Comparison of ENCODE assay signal across 15 cellular contexts in the genomic region with DNA sequence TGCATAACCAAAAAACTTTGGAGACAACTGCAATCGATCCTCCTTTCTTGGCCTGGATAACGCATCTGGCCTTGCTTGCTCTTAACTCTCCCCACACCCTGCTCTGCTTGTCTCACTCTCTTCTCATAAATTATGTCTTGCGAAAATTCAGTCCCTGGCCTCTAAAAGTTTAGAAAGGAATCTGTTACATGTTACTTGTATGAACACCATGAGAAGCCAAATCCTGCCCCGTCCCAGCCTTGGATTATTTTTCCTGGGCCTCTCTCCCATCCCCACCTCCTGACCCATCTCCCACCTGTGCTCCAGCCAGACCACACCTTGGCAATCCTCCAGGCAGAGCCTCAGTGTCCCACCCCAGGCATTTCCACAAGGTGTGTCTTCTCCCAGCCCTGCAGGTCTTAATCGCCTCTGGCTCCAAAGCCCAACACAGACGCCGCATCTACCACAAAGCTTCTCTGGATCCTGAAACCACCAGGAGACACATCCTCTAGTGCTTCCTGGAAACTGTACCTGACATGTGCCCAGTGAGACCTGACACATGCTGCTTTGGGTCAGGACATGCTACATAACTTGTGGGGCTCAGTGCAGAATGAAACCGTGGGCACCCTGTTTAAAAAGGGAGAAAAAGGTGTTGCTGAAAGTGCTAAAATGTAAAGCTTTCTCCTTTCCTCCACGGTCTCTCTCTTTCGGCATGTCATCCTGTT.
DNase-seq lines count a peak whose midpoint lies in the region; ATAC-seq and TF ChIP-seq lines count a peak whose summit lies in the region.
"Had no signal": no experiment of that assay in that cellular context is flagged by ENCODE, and none has a peak within 500 bp of the region (broad histone marks: within the 10 kb centered on the region; RNA-seq: fewer than 3 reads in every experiment).

No MANE protein-coding gene starts in this region.

- no peak for TF ChIP-seq POLR2A in uterus (IDR thresholded peaks at IDR 0.05)

- peaks cover 0 to 7% of the 10 kb centered on the region in 2 donors for H3K4me1 Mint-ChIP-seq in natural killer cell

- H3K27me3 ChIP-seq in muscle layer of duodenum (ENCODE audit: low read depth, low read length) (no peaks in the 10 kb centered on the region), uterus (no peaks in the 10 kb centered on the region)

- H3K4me3 ChIP-seq in fibroblast of pulmonary artery (replicated peaks; ENCODE audit: low read depth, low read length) (no peak overlapping the region), muscle layer of duodenum (ENCODE audit: low read depth in 1 of 2, low read length in 2 of 2) (no peak overlapping the region), uterus (no peak overlapping the region)
- H3K4me3 ChIP-seq: prostate gland had no signal

- peak overlapping the region in 1 of 2 donors; percentile 5 for H3K27ac Mint-ChIP-seq in natural killer cell

- DNase-seq in activated CD8-positive, alpha-beta memory T cell treated with anti-CD3 and anti-CD28 coated beads, Interleukin-2, amount 50 U/mL, for 48 hours, result peak; percentile 32
- DNase-seq in activated CD8-positive, alpha-beta memory T cell treated with anti-CD3 and anti-CD28 coated beads for 24 hours, result no peak
- DNase-seq in fibroblast of pulmonary artery (ENCODE audit: low read depth), result peak; percentile 8
- peak; percentile 68 to 80 for DNase-seq in uterus
- DNase-seq in AML-193 (lab: John Stamatoyannopoulos, UW), result no peak
- no peak for DNase-seq in natural killer cell
- no peak for DNase-seq in KG1 (lab: John Stamatoyannopoulos, UW)
- DNase-seq: activated CD4-positive, CD25-positive, alpha-beta regulatory T cell treated with anti-CD3 and anti-CD28 coated beads, Interleukin-2, amount 50 U/mL, for 72 hours; activated gamma-delta T cell; cerebellar nuclear complex; left colon; NCI-H1417 treated with DMSO at 0.1 percent for 48 hours; NCI-H82 had no signal

- no peaks in the 10 kb centered on the region for H3K36me3 ChIP-seq in muscle layer of duodenum (ENCODE audit: control insufficient read depth in 1 of 2, insufficient read depth in 2 of 2, low read length in 2 of 2)
- H3K36me3 ChIP-seq in uterus, result no peaks in the 10 kb centered on the region
- H3K36me3 ChIP-seq: prostate gland had no signal

- TF ChIP-seq CTCF in fibroblast of pulmonary artery (IDR thresholded peaks at IDR 0.05; ENCODE audit: low read length, missing control alignments) (no peak), uterus (IDR thresholded peaks at IDR 0.05) (no peak), natural killer cell (IDR thresholded peaks at IDR 0.05) (no peak)

- no peaks in the 10 kb centered on the region for H3K9me3 Mint-ChIP-seq in natural killer cell

- intact Hi-C loops in uterus (cut with DNase I; ENCODE audit: low total_unique reads) (no loop called here), natural killer cell (cut with micrococcal nuclease) (no loop called here)

- H3K36me3 Mint-ChIP-seq in natural killer cell, result no peaks in the 10 kb centered on the region

- H3K27ac ChIP-seq in muscle layer of duodenum (ENCODE audit: low read length), result peak overlapping the region; percentile 49
- peak overlapping the region; percentile 82 to 86 for H3K27ac ChIP-seq in uterus

- no peaks in the 10 kb centered on the region for H3K9me3 ChIP-seq in muscle layer of duodenum (ENCODE audit: control insufficient read depth in 1 of 2, low read length in 2 of 2)
- H3K9me3 ChIP-seq in uterus, result no peaks in the 10 kb centered on the region
- H3K9me3 ChIP-seq: prostate gland had no signal

- ATAC-seq in natural killer cell, result no peak
- ATAC-seq: left colon had no signal

- H3K4me3 Mint-ChIP-seq in natural killer cell, result no peak overlapping the region

- no peaks in the 10 kb centered on the region for H3K27me3 Mint-ChIP-seq in natural killer cell (ENCODE audit: low read depth in 2 of 2)

- H3K4me1 ChIP-seq in muscle layer of duodenum (ENCODE audit: control insufficient read depth in 1 of 2, insufficient read depth in 2 of 2, low read length in 2 of 2), result peaks cover 0 to 8% of the 10 kb centered on the region in 2 donors
- peaks cover 0 to 12% of the 10 kb centered on the region in 2 donors for H3K4me1 ChIP-seq in uterus
- H3K4me1 ChIP-seq: prostate gland had no signal

Comparison
In these comparisons a context has a peak if more than half of its experiments do, and no peak if none do; other contexts are left out.
1. DNase-seq: peak in activated CD8-positive, alpha-beta memory T cell treated with anti-CD3 and anti-CD28 coated beads, Interleukin-2, amount 50 U/mL, for 48 hours (single experiment), fibroblast of pulmonary artery (single experiment) and uterus (2 of 2); none in activated CD8-positive, alpha-beta memory T cell treated with anti-CD3 and anti-CD28 coated beads for 24 hours (single experiment), AML-193 (0 of 2), natural killer cell (single experiment) and KG1 (single experiment).